15 cellular contexts compared by ENCODE assay signal in genomic region chr4:104425003-104425402, GRCh38.
DNase-seq lines count a peak whose midpoint lies in the region; ATAC-seq and TF ChIP-seq lines count a peak whose summit lies in the region.
"Had no signal": no experiment of that assay in that cellular context is flagged by ENCODE, and none has a peak within 500 bp of the region (broad histone marks: within the 10 kb centered on the region; RNA-seq: fewer than 3 reads in every experiment).

No MANE protein-coding gene starts in this region.

- no peak overlapping the region for H3K4me3 Mint-ChIP-seq in endodermal cell
- no peak overlapping the region for H3K4me3 Mint-ChIP-seq in Caco-2 (ENCODE audit: unreplicated experiment)

- DNase-seq in NCI-H1092 treated with DMSO at 0.1 percent for 48 hours (lab: John Stamatoyannopoulos, UW) (peak; percentile 64), NCI-H1092 (lab: John Stamatoyannopoulos, UW) (no peak), endodermal cell (no peak), mucosa of descending colon (peak in 1 of 3 donors; percentile 25), substantia nigra (lab: John Stamatoyannopoulos, UW) (peak in 10 of 49 donors; percentile 1 to 37 (median 14)), Caco-2 (no peak), SHP77 treated with DMSO at 0.1 percent for 48 hours (lab: John Stamatoyannopoulos, UW) (no peak)
- DNase-seq: activated effector memory CD4-positive, alpha-beta T cell treated with Interleukin-2 at 50 U/mL for 16 hours; DND-41; effector memory CD4-positive, alpha-beta T cell; H7; islet precursor cell; MM.1S had no signal

- POLR2A ChIA-PET in Caco-2 (lab: Charles Lee): no interaction called here

- H3K27me3 ChIP-seq in endodermal cell (ENCODE audit: control insufficient read depth, insufficient read depth, low read length, poor library complexity, severe bottlenecking) (no peaks in the 10 kb centered on the region), Caco-2 (replicated peaks; ENCODE audit: control insufficient read depth, insufficient read depth, low read length) (no peaks in the 10 kb centered on the region)

- H3K36me3 Mint-ChIP-seq in endodermal cell (ENCODE audit: low read depth) (no peaks in the 10 kb centered on the region), Caco-2 (ENCODE audit: insufficient read depth, unreplicated experiment) (no peaks in the 10 kb centered on the region)

- BruUV-seq in Caco-2 (replicated peaks; lab: Mats Ljungman, UMichigan): no TSS peak

- H3K9me3 Mint-ChIP-seq in endodermal cell: peaks cover 9% of the 10 kb centered on the region
- H3K9me3 Mint-ChIP-seq in Caco-2 (ENCODE audit: unreplicated experiment): no peaks in the 10 kb centered on the region

- H3K4me3 ChIP-seq in endodermal cell (ENCODE audit: low read length): no peak overlapping the region
- H3K4me3 ChIP-seq in mucosa of descending colon: no peak overlapping the region
- H3K4me3 ChIP-seq in Caco-2 (ENCODE audit: low read depth, low read length): no peak overlapping the region

- H3K27me3 Mint-ChIP-seq in endodermal cell (ENCODE audit: insufficient read depth): no peaks in the 10 kb centered on the region
- no peaks in the 10 kb centered on the region for H3K27me3 Mint-ChIP-seq in Caco-2 (ENCODE audit: insufficient read depth, unreplicated experiment)

- no peaks in the 10 kb centered on the region for H3K36me3 ChIP-seq in endodermal cell (ENCODE audit: control insufficient read depth, insufficient read depth, low read length)
- H3K36me3 ChIP-seq in mucosa of descending colon (ENCODE audit: low read depth): no peaks in the 10 kb centered on the region
- no peaks in the 10 kb centered on the region for H3K36me3 ChIP-seq in Caco-2 (ENCODE audit: control insufficient read depth, insufficient read depth, low read length)

- intact Hi-C loops in mucosa of descending colon (cut with DNase I, micrococcal nuclease) (no loop called here), Caco-2 (cut with micrococcal nuclease; ENCODE audit: unreplicated experiment) (no loop called here)

- no peak overlapping the region for H3K9ac ChIP-seq in endodermal cell (ENCODE audit: extremely low read depth, low read length, poor library complexity, severe bottlenecking)

- ATAC-seq in mucosa of descending colon (peak; percentile 29), GM21786 (IDR thresholded peaks at IDR 0.05; ENCODE audit: unreplicated experiment) (no peak)

- H3K27ac Mint-ChIP-seq in endodermal cell: no peak overlapping the region
- no peak overlapping the region for H3K27ac Mint-ChIP-seq in Caco-2 (ENCODE audit: unreplicated experiment)

- peak overlapping the region; percentile 99 for H3K27ac ChIP-seq in endodermal cell (ENCODE audit: low read depth, low read length)
- peak overlapping the region; percentile 61 for H3K27ac ChIP-seq in substantia nigra (ENCODE audit: low read depth, low read length, poor library complexity, severe bottlenecking)
- H3K27ac ChIP-seq: 22Rv1 had no signal

- H3K4me1 Mint-ChIP-seq in endodermal cell (peaks cover 13% of the 10 kb centered on the region), Caco-2 (ENCODE audit: low read depth, unreplicated experiment) (no peaks in the 10 kb centered on the region)

- WGBS in endodermal cell (ENCODE audit: insufficient coverage in 1 of 2, insufficient read length in 1 of 2), 2 experiments: 66 to 77% methylated on average over 5 to 8 of the region's 8 CpGs

- H3K9me3 ChIP-seq in endodermal cell (ENCODE audit: control insufficient read depth, low read length) (peaks cover 8% of the 10 kb centered on the region), mucosa of descending colon (peaks cover 3% of the 10 kb centered on the region), Caco-2 (no peaks in the 10 kb centered on the region)

- CTCF ChIA-PET in Caco-2 (lab: Charles Lee): no interaction called here

- H3K4me1 ChIP-seq in endodermal cell (ENCODE audit: control insufficient read depth, insufficient read depth, low read length) (no peaks in the 10 kb centered on the region), mucosa of descending colon (ENCODE audit: low read depth) (no peaks in the 10 kb centered on the region), Caco-2 (no peaks in the 10 kb centered on the region)

- TF ChIP-seq CTCF in endodermal cell (conservative IDR thresholded peaks at IDR 0.05) (no peak), mucosa of descending colon (IDR thresholded peaks at IDR 0.05) (no peak), Caco-2 (IDR thresholded peaks at IDR 0.05; ENCODE audit: insufficient read depth in 1 of 2, low read depth in 1 of 2, low read length in 1 of 2, severe bottlenecking in 1 of 2, unreplicated experiment in 1 of 2) (no peak)
